Comparison of ENCODE assay signal across 38 cellular contexts in the genomic region with DNA sequence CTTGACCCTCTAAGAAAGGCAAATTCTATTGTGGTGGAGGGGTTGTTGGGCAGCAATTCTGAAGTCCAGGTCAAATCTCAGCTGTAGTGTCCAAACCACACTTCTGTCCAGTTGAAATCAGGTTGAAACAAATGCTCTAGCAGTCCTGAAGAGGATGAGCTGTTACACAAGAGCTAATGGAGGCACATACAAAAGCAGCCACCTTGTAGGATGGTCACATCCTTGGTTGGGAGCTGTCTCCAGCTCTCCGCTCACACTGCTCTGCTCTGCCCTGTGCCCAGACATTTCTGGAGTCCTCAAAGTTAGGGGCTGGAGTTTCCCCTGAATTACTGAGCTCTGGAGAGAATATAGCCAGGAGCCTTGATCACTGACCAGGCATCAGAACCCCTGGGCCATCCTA. TPM values are rescaled to one million over a fixed set of nuclear protein-coding genes. Genes with fewer than 3 reads are reported as not detected.
"Had no signal": no experiment of that assay in that cellular context is flagged by ENCODE, and none has a peak within 500 bp of the region (broad histone marks: within the 10 kb centered on the region; RNA-seq: fewer than 3 reads in every experiment).

No MANE protein-coding gene starts in this region.

- H3K9me3 Mint-ChIP-seq: activated naive CD8-positive, alpha-beta T cell treated with anti-CD3 and anti-CD28 coated beads for 36 hours; activated T-helper 1 cell treated with anti-CD3 and anti-CD28 coated beads, Interleukin-12 subunit alpha, Interleukin-12 subunit beta, Interleukin-2, Interleukin-4 antibody, amounts not matched to agents 30 ng/mL and 10 ng/mL and 1 ng/mL, durations not matched to agents 14 hours and 24 hours and 36 hours had no signal

- H3K36me3 ChIP-seq: adrenal gland, brain microvascular endothelial cell, breast epithelium had no signal

- H3K4me1 ChIP-seq: adrenal gland, body of pancreas, breast epithelium had no signal

- DNase-seq: activated B cell treated with CpG ODN at 0.5 μM for 24 hours; activated CD4-positive, alpha-beta memory T cell treated with anti-CD3 and anti-CD28 coated beads for 36 hours; activated CD4-positive, alpha-beta T cell treated with anti-CD3 and anti-CD28 coated beads for 4 hours; activated CD4-positive, alpha-beta T cell treated with anti-CD3 and anti-CD28 coated beads, Interleukin-2, amount 10 ng/mL, durations not matched to agents 24 days and 14 days; activated CD4-positive, alpha-beta T cell treated with anti-CD3 and anti-CD28 coated beads, Interleukin-2, amount 50 U/mL, for 1 hour; activated CD4-positive, alpha-beta T cell treated with anti-CD3 and anti-CD28 coated beads, Interleukin-2, amount 50 U/mL, for 4 hours; activated CD4-positive, CD25-positive, alpha-beta regulatory T cell treated with anti-CD3 and anti-CD28 coated beads, Interleukin-2, amount 50 U/mL, for 72 hours; activated CD8-positive, alpha-beta memory T cell treated with anti-CD3 and anti-CD28 coated beads, Interleukin-2, amount 50 U/mL, for 4 hours; activated CD8-positive, alpha-beta T cell treated with anti-CD3 and anti-CD28 coated beads for 36 hours; activated effector memory CD4-positive, alpha-beta T cell treated with anti-CD3 and anti-CD28 coated beads, Interleukin-2, amount 50 U/mL, for 16 hours; activated gamma-delta T cell treated with Interleukin-2 at 50 U/mL for 16 hours; activated naive CD4-positive, alpha-beta T cell; activated naive CD4-positive, alpha-beta T cell treated with anti-CD3 and anti-CD28 coated beads for 36 hours; activated naive CD4-positive, alpha-beta T cell treated with anti-CD3 and anti-CD28 coated beads, Interleukin-2, amount 50 U/mL, for 16 hours; activated naive CD8-positive, alpha-beta T cell treated with anti-CD3 and anti-CD28 coated beads for 36 hours; activated T-cell treated with anti-CD3 and anti-CD28 coated beads for 4 hours; activated T-cell treated with anti-CD3 and anti-CD28 coated beads, Interleukin-2, amount 50 U/mL, for 1 hour; activated T-cell treated with anti-CD3 and anti-CD28 coated beads, Interleukin-2, amount 50 U/mL, for 4 hours; activated T-cell treated with anti-CD3 and anti-CD28 coated beads, Interleukin-2, amount 50 U/mL, for 72 hours; adrenal gland; amniotic stem cell; aorta; body of pancreas; brain microvascular endothelial cell; central memory CD4-positive, alpha-beta T cell; T-helper 1 cell; T-helper 2 cell; T-helper 9 cell had no signal

- H3K36me3 Mint-ChIP-seq: activated CD4-positive, alpha-beta memory T cell treated with anti-CD3 and anti-CD28 coated beads for 36 hours; activated naive CD8-positive, alpha-beta T cell treated with anti-CD3 and anti-CD28 coated beads for 36 hours had no signal

- H3K4me1 Mint-ChIP-seq: activated B cell treated with CpG ODN at 0.5 μM for 24 hours; activated CD4-positive, alpha-beta T cell treated with anti-CD3 and anti-CD28 coated beads, Interleukin-2, amount 10 ng/mL, durations not matched to agents 24 days and 14 days; activated T-helper 17 cell treated with anti-CD3 and anti-CD28 coated beads, Interleukin-2, amount 50 U/mL, for 72 hours had no signal

- H3K27me3 ChIP-seq: adrenal gland, body of pancreas, brain microvascular endothelial cell had no signal

- H3K9me3 ChIP-seq: adrenal gland, body of pancreas had no signal

- H3K4me3 Mint-ChIP-seq: activated B cell treated with CpG ODN at 0.5 μM for 24 hours; activated CD4-positive, alpha-beta memory T cell treated with anti-CD3 and anti-CD28 coated beads for 36 hours; activated CD4-positive, alpha-beta T cell treated with anti-CD3 and anti-CD28 coated beads, Interleukin-2, amount 10 ng/mL, durations not matched to agents 24 days and 14 days; activated CD8-positive, alpha-beta T cell treated with anti-CD3 and anti-CD28 coated beads for 36 hours; activated naive CD4-positive, alpha-beta T cell treated with anti-CD3 and anti-CD28 coated beads for 36 hours; activated naive CD8-positive, alpha-beta T cell treated with anti-CD3 and anti-CD28 coated beads for 36 hours; activated T-cell treated with anti-CD3 and anti-CD28 coated beads, Interleukin-2, amount 50 U/mL, for 4 hours; activated T-cell treated with anti-CD3 and anti-CD28 coated beads, Interleukin-2, amount 50 U/mL, for 72 hours; activated T-helper 1 cell treated with anti-CD3 and anti-CD28 coated beads, Interleukin-12 subunit alpha, Interleukin-12 subunit beta, Interleukin-2, Interleukin-4 antibody, amounts not matched to agents 30 ng/mL and 10 ng/mL and 1 ng/mL, durations not matched to agents 14 hours and 24 hours and 36 hours; activated T-helper 17 cell treated with anti-CD3 and anti-CD28 coated beads, Interleukin-2, amount 50 U/mL, for 72 hours; T-helper 1 cell treated with Interleukin-12 subunit alpha and Interleukin-12 subunit beta and Interleukin-4 antibody, amounts not matched to agents 30 μg/mL and 1 μg/mL, for 36 hours; T-helper 2 cell treated with Interferon-gamma antibody and Interleukin-4, amounts not matched to agents 5 μg/mL and 100 μg/mL, for 36 hours had no signal

- H3K27ac ChIP-seq: adrenal gland, body of pancreas, brain microvascular endothelial cell, breast epithelium, VCaP had no signal

- H3K4me3 ChIP-seq: adrenal gland, body of pancreas, breast epithelium had no signal

- H3K27ac Mint-ChIP-seq: activated B cell treated with CpG ODN at 0.5 μM for 24 hours; activated CD4-positive, alpha-beta memory T cell treated with anti-CD3 and anti-CD28 coated beads for 36 hours; activated CD4-positive, alpha-beta T cell treated with anti-CD3 and anti-CD28 coated beads, Interleukin-2, amount 10 ng/mL, durations not matched to agents 24 days and 14 days; activated CD8-positive, alpha-beta T cell treated with anti-CD3 and anti-CD28 coated beads for 36 hours; activated naive CD4-positive, alpha-beta T cell treated with anti-CD3 and anti-CD28 coated beads for 36 hours; activated naive CD4-positive, alpha-beta T cell treated with anti-CD3 and anti-CD28 coated beads, Interleukin-2, amount 50 U/mL, for 72 hours; activated naive CD8-positive, alpha-beta T cell treated with anti-CD3 and anti-CD28 coated beads for 36 hours; activated T-cell treated with anti-CD3 and anti-CD28 coated beads, Interleukin-2, amount 50 U/mL, for 72 hours; activated T-helper 1 cell treated with anti-CD3 and anti-CD28 coated beads, Interleukin-12 subunit alpha, Interleukin-12 subunit beta, Interleukin-2, Interleukin-4 antibody, amounts not matched to agents 30 ng/mL and 10 ng/mL and 1 ng/mL, durations not matched to agents 14 hours and 24 hours and 36 hours; activated T-helper 17 cell treated with anti-CD3 and anti-CD28 coated beads, Interleukin-2, amount 50 U/mL, for 72 hours; T-helper 1 cell treated with Interleukin-12 subunit alpha and Interleukin-12 subunit beta and Interleukin-4 antibody, amounts not matched to agents 30 μg/mL and 1 μg/mL, for 36 hours; T-helper 2 cell treated with Interferon-gamma antibody and Interleukin-4, amounts not matched to agents 5 μg/mL and 100 μg/mL, for 36 hours had no signal

- ATAC-seq: activated CD8-positive, alpha-beta T cell treated with anti-CD3 and anti-CD28 coated beads for 36 hours; activated naive CD4-positive, alpha-beta T cell treated with anti-CD3 and anti-CD28 coated beads, Interleukin-2, amount 50 U/mL, for 72 hours; activated T-cell treated with anti-CD3 and anti-CD28 coated beads, Interleukin-2, amount 50 U/mL, for 4 hours; activated T-cell treated with anti-CD3 and anti-CD28 coated beads, Interleukin-2, amount 50 U/mL, for 72 hours; activated T-helper 17 cell treated with anti-CD3 and anti-CD28 coated beads, Interleukin-2, amount 50 U/mL, for 72 hours; body of pancreas had no signal

RNA-seq across cellular contexts. Expression of gene GPR12, which starts 47.2 kb away (rescaled TPM):
- total RNA-seq: activated B cell treated with CpG ODN at 0.5 μM for 24 hours; activated CD4-positive, alpha-beta memory T cell treated with anti-CD3 and anti-CD28 coated beads for 36 hours; activated CD4-positive, alpha-beta T cell treated with anti-CD3 and anti-CD28 coated beads, Interleukin-2, amount 10 ng/mL, durations not matched to agents 24 days and 14 days; activated CD8-positive, alpha-beta memory T cell treated with anti-CD3 and anti-CD28 coated beads for 36 hours; activated CD8-positive, alpha-beta T cell treated with anti-CD3 and anti-CD28 coated beads for 36 hours; activated naive CD4-positive, alpha-beta T cell treated with anti-CD3 and anti-CD28 coated beads for 36 hours; activated naive CD4-positive, alpha-beta T cell treated with anti-CD3 and anti-CD28 coated beads, Interleukin-2, amount 50 U/mL, for 72 hours; activated naive CD8-positive, alpha-beta T cell treated with anti-CD3 and anti-CD28 coated beads for 36 hours; activated T-cell treated with anti-CD3 and anti-CD28 coated beads, Interleukin-2, amount 50 U/mL, for 4 hours; activated T-cell treated with anti-CD3 and anti-CD28 coated beads, Interleukin-2, amount 50 U/mL, for 72 hours; activated T-helper 1 cell treated with anti-CD3 and anti-CD28 coated beads, Interleukin-12 subunit alpha, Interleukin-12 subunit beta, Interleukin-2, Interleukin-4 antibody, amounts not matched to agents 30 ng/mL and 10 ng/mL and 1 ng/mL, durations not matched to agents 14 hours and 24 hours and 36 hours; activated T-helper 17 cell treated with anti-CD3 and anti-CD28 coated beads, Interleukin-2, amount 50 U/mL, for 72 hours; adrenal gland; astrocyte; body of pancreas; cardiac septum had no signal
